In the genomic region with DNA sequence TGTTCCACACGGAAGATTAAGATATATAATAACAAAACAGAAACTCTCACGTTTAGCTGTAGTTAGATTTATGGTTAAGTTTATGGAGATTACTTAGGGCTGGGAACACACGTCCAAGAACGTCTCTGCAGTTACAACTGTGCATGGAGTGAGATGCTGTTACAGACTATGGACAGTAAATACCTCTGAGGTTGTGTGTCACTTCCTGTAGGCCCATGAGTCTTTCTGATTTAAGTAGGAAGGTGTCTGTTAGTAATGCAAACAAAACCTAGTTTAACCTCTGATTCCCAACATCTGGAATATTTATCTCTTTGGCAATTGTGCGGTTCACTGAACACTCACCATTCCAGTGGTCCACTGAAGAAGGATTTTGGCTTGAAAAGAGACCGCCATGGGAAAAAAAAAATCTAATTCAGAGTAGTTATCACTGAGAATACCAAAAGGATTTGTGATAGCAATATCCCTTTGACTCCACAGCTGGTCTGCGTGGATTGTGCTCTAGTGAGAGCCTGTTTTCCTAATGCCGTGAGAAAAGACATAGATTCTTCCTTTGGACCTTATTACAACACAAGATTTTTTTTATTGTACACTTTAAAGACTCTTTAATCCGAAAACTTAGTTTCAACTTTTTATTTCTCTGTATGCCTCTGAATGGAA, we compare ENCODE assay signal across 14 cellular contexts.
DNase-seq lines count a peak whose midpoint lies in the region; ATAC-seq and TF ChIP-seq lines count a peak whose summit lies in the region.
"Had no signal": no experiment of that assay in that cellular context is flagged by ENCODE, and none has a peak within 500 bp of the region (broad histone marks: within the 10 kb centered on the region; RNA-seq: fewer than 3 reads in every experiment).

No MANE protein-coding gene starts in this region.

- peak overlapping the region; percentile 80 for H3K27ac ChIP-seq in osteoblast (ENCODE audit: low read depth, low read length)
- H3K27ac ChIP-seq: neural progenitor cell had no signal

- H3K9me3 ChIP-seq in osteoblast (ENCODE audit: low read depth, low read length) = no peaks in the 10 kb centered on the region

- H2AFZ ChIP-seq in osteoblast (ENCODE audit: low read length) = peak overlapping the region; percentile 12
- H2AFZ ChIP-seq: neural progenitor cell had no signal

- no peak for TF ChIP-seq CTCF in fibroblast of the aortic adventitia (IDR thresholded peaks at IDR 0.05; ENCODE audit: insufficient read depth, low read length)
- TF ChIP-seq CTCF in osteoblast (IDR thresholded peaks at IDR 0.05; ENCODE audit: extremely low read depth, low read depth, low read length) = no peak

- H3K79me2 ChIP-seq in osteoblast (ENCODE audit: insufficient read depth, low read length) = no peaks in the 10 kb centered on the region

- ATAC-seq in GM18868 (IDR thresholded peaks at IDR 0.05; ENCODE audit: unreplicated experiment) = no peak
- ATAC-seq: activated naive CD8-positive, alpha-beta T cell treated with anti-CD3 and anti-CD28 coated beads, Interleukin-2, amount 50 U/mL, for 24 hours; CD8-positive, alpha-beta T cell; stimulated activated memory B cell treated with anti-CD40 and anti-IgM and Interleukin-4, amounts not matched to agents 10 μg/mL and 1 μg/mL and 100 μg/mL, for 72 hours had no signal

- no peaks in the 10 kb centered on the region for H4K20me1 ChIP-seq in osteoblast (ENCODE audit: insufficient read depth, low read length)

- DNase-seq in ELF-1 (ENCODE audit: low read depth, low spot score) (peak; percentile 40), NCI-H226 (peak; percentile 33), fibroblast of the aortic adventitia (ENCODE audit: low read depth) (peak; percentile 82), osteoblast (ENCODE audit: insufficient read length, low spot score, missing footprints) (no peak), NCI-H1417 treated with DMSO at 0.1 percent for 48 hours (lab: John Stamatoyannopoulos, UW) (no peak), hypothalamus (lab: John Stamatoyannopoulos, UW) (no peak)
- DNase-seq in activated CD4-positive, alpha-beta T cell treated with anti-CD3 and anti-CD28 coated beads, Interleukin-2, amount 50 U/mL, for 4 hours = no peak
- DNase-seq: activated naive CD8-positive, alpha-beta T cell treated with anti-CD3 and anti-CD28 coated beads, Interleukin-2, amount 50 U/mL, for 24 hours; CD8-positive, alpha-beta T cell; NCI-H2171 treated with DMSO at 0.1 percent for 48 hours; RPMI8226 had no signal

- no peaks in the 10 kb centered on the region for H3K36me3 ChIP-seq in osteoblast (ENCODE audit: insufficient read depth, low read length)
- H3K36me3 ChIP-seq: neural progenitor cell had no signal

- no peak overlapping the region for H3K4me3 ChIP-seq in fibroblast of the aortic adventitia (ENCODE audit: low read depth, low read length)
- H3K4me3 ChIP-seq in osteoblast (ENCODE audit: insufficient read depth, low read length) = no peak overlapping the region
- H3K4me3 ChIP-seq: neural progenitor cell had no signal

- peak overlapping the region; percentile 24 for H3K4me2 ChIP-seq in osteoblast (ENCODE audit: insufficient read depth, low read length)
- H3K4me2 ChIP-seq: neural progenitor cell had no signal

- peaks cover 37% of the 10 kb centered on the region for H3K4me1 ChIP-seq in osteoblast (ENCODE audit: insufficient read depth, low read length)

- H3K27me3 ChIP-seq in osteoblast (ENCODE audit: insufficient read depth, low read length) = no peaks in the 10 kb centered on the region
- H3K27me3 ChIP-seq: neural progenitor cell had no signal

Comparison
In these comparisons a context has a peak if more than half of its experiments do, and no peak if none do; other contexts are left out.
1. DNase-seq: peak in ELF-1 (single experiment), NCI-H226 (single experiment) and fibroblast of the aortic adventitia (single experiment); none in osteoblast (single experiment), activated CD4-positive, alpha-beta T cell treated with anti-CD3 and anti-CD28 coated beads, Interleukin-2, amount 50 U/mL, for 4 hours (0 of 2), NCI-H1417 treated with DMSO at 0.1 percent for 48 hours (single experiment) and hypothalamus (0 of 51).